8 cellular contexts compared by ENCODE assay signal in genomic region chr18:63137999-63138448, GRCh38.
A peak's percentile ranks its signal among the peaks of the same experiment; 100 is the strongest.
DNase-seq lines count a peak whose midpoint lies in the region; ATAC-seq and TF ChIP-seq lines count a peak whose summit lies in the region.

No MANE protein-coding gene starts in this region.

- 45 to 88% methylated on average over 12 of the region's 12 CpGs for WGBS in sigmoid colon, 2 donors
- no CpG with 5 or more reads among the region's 12 CpGs for WGBS in trophoblast cell (ENCODE audit: extremely low coverage, insufficient coverage, insufficient read length)

- no peak for TF ChIP-seq EP300 in sigmoid colon (IDR thresholded peaks at IDR 0.05)

- H3K79me2 ChIP-seq in trophoblast cell (ENCODE audit: control insufficient read depth, insufficient read depth, low read length, poor library complexity) = no peaks in the 10 kb centered on the region

- no peak overlapping the region for H2BK120ac ChIP-seq in trophoblast cell (ENCODE audit: insufficient read depth, low read length, poor library complexity)

- TF ChIP-seq POLR2A in sigmoid colon (IDR thresholded peaks at IDR 0.05) = no peak

- H3K36me3 ChIP-seq in sigmoid colon = no peaks in the 10 kb centered on the region
- H3K36me3 ChIP-seq in trophoblast cell (ENCODE audit: control insufficient read depth in 1 of 2, insufficient read depth in 2 of 2, low read length in 2 of 2) = no peaks in the 10 kb centered on the region

- H3K4ac ChIP-seq in trophoblast cell (ENCODE audit: low read depth, low read length) = no peak overlapping the region

- no peak overlapping the region for H3K9ac ChIP-seq in trophoblast cell (ENCODE audit: low read length)

- DNase-seq in activated CD8-positive, alpha-beta memory T cell treated with anti-CD3 and anti-CD28 coated beads, Interleukin-2, amount 50 U/mL, for 1 hour (ENCODE audit: extremely low read depth) = peak; percentile 38
- DNase-seq in lung microvascular endothelial cell (ENCODE audit: low read depth in 2 of 2) = peak; percentile 74 to 83
- no peak for DNase-seq in sigmoid colon
- DNase-seq in trophoblast cell = no peak
- DNase-seq in NCI-H345 treated with DMSO at 0.1 percent for 48 hours (lab: John Stamatoyannopoulos, UW; ENCODE audit: unreplicated experiment) = no peak

- H3K18ac ChIP-seq in trophoblast cell (ENCODE audit: low read length) = no peak overlapping the region

- no peak overlapping the region for H3K23ac ChIP-seq in trophoblast cell (ENCODE audit: low read length)

- no peak overlapping the region for H4K8ac ChIP-seq in trophoblast cell (ENCODE audit: low read depth, low read length)

- H3K14ac ChIP-seq in trophoblast cell (ENCODE audit: low read length) = no peak overlapping the region

- intact Hi-C loops in sigmoid colon (cut with DNase I) = loop anchor here (10.0 kb wide), 1 partner anchor 307 kb away; no protein-coding TSS in a partner anchor

- H3K27ac ChIP-seq in sigmoid colon = no peak overlapping the region
- H3K27ac ChIP-seq in trophoblast cell (ENCODE audit: low read depth, low read length) = no peak overlapping the region

- no peak for TF ChIP-seq CTCF in GM12875 (IDR thresholded peaks at IDR 0.05; ENCODE audit: borderline replicate concordance, insufficient read depth, low read depth, low read length)
- TF ChIP-seq CTCF in sigmoid colon (IDR thresholded peaks at IDR 0.05) = no peak

- peak overlapping the region; percentile 53 for H3K4me3 ChIP-seq in GM12875 (ENCODE audit: low read depth, low read length)
- peak overlapping the region in 1 of 4 donors; percentile 6 for H3K4me3 ChIP-seq in sigmoid colon
- no peak overlapping the region for H3K4me3 ChIP-seq in trophoblast cell (ENCODE audit: low read depth, low read length)

- H3K27me3 ChIP-seq in sigmoid colon (no peaks in the 10 kb centered on the region), trophoblast cell (ENCODE audit: insufficient read depth, low read length) (no peaks in the 10 kb centered on the region)

- no peak overlapping the region for H2BK12ac ChIP-seq in trophoblast cell (ENCODE audit: low read length)

- H3K4me2 ChIP-seq in trophoblast cell (ENCODE audit: low read length) = no peak overlapping the region

- no peak overlapping the region for H2AFZ ChIP-seq in trophoblast cell (ENCODE audit: insufficient read depth, low read length, poor library complexity)

- H3K79me1 ChIP-seq in trophoblast cell (ENCODE audit: low read length) = no peaks in the 10 kb centered on the region

- no peak overlapping the region for H2AK5ac ChIP-seq in trophoblast cell (ENCODE audit: low read length)

- H4K91ac ChIP-seq in trophoblast cell (ENCODE audit: low read depth, low read length) = no peak overlapping the region

- H3K4me1 ChIP-seq in sigmoid colon = peaks cover 0 to 18% (median 16%) of the 10 kb centered on the region in 4 donors
- no peaks in the 10 kb centered on the region for H3K4me1 ChIP-seq in trophoblast cell (ENCODE audit: control insufficient read depth in 1 of 2, insufficient read depth in 2 of 2, low read length in 2 of 2)

- H4K12ac ChIP-seq in trophoblast cell (ENCODE audit: low read depth, low read length) = no peak overlapping the region

- H2BK5ac ChIP-seq in trophoblast cell (ENCODE audit: low read depth, low read length, poor library complexity) = no peak overlapping the region

- ATAC-seq in HG03354 (IDR thresholded peaks at IDR 0.05; ENCODE audit: poor library complexity, severe bottlenecking, unreplicated experiment) = peak; percentile 31
- no peak for ATAC-seq in GM19328 (IDR thresholded peaks at IDR 0.05; ENCODE audit: unreplicated experiment)

- H3K9me3 ChIP-seq in sigmoid colon = no peaks in the 10 kb centered on the region
- no peaks in the 10 kb centered on the region for H3K9me3 ChIP-seq in trophoblast cell (ENCODE audit: insufficient read depth, low read depth, low read length)

Comparison
In these comparisons a context has a peak if more than half of its experiments do, and no peak if none do; other contexts are left out.
1. DNase-seq: peak in activated CD8-positive, alpha-beta memory T cell treated with anti-CD3 and anti-CD28 coated beads, Interleukin-2, amount 50 U/mL, for 1 hour (single experiment) and lung microvascular endothelial cell (2 of 2); none in sigmoid colon (single experiment), trophoblast cell (0 of 2) and NCI-H345 treated with DMSO at 0.1 percent for 48 hours (single experiment).